10 cellular contexts compared by ENCODE assay signal in the genomic region with DNA sequence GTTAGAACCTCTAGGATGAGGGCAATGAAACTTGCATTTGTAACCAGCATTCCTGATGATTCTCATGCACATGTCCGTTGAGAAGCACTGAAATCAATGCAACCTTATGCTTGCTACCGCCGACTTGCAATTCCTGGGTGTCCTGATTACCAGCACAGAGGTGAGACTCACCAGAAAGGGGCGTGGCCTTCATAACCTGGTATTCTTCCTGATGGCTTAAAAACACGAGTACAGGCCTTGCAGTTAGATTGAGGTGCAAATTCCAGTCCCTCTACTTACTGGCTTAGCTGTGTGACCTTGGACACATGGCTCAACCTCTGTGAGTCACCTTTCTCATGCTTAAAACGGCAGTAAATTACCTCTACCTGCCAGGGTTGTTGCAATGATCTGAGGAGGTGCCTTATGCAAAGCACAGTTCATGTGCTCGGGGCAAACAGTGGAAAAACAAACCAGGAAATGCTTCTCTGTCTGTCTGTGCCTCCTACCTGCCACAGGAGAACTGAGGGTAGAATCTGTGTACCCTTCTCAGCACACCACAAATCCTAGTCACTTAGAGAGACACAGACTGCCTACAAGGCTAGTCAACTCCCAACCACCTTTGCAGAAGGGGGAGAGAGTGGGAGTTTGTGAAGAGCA. TPM values are rescaled to one million over a fixed set of nuclear protein-coding genes. Genes with fewer than 3 reads are reported as not detected.
DNase-seq lines count a peak whose midpoint lies in the region; ATAC-seq, FAIRE-seq and TF ChIP-seq lines count a peak whose summit lies in the region.
"Had no signal": no experiment of that assay in that cellular context is flagged by ENCODE, and none has a peak within 500 bp of the region (broad histone marks: within the 10 kb centered on the region; RNA-seq: fewer than 3 reads in every experiment).

No MANE protein-coding gene starts in this region.

- peaks cover 92% of the 10 kb centered on the region for H3K4me1 Mint-ChIP-seq in activated naive CD4-positive, alpha-beta T cell treated with anti-CD3 and anti-CD28 coated beads, Interleukin-2, amount 10 ng/mL, durations not matched to agents 7 days and 5 days
- H3K4me1 Mint-ChIP-seq in activated CD4-positive, alpha-beta memory T cell treated with anti-CD3 and anti-CD28 coated beads for 36 hours (ENCODE audit: low read depth) = peaks cover 89% of the 10 kb centered on the region

- peak overlapping the region; percentile 27 to 52 for H3K9ac ChIP-seq in kidney (ENCODE audit: low read length in 2 of 2)

- TF ChIP-seq POLR2A in thyroid gland (IDR thresholded peaks at IDR 0.05) = no peak

- no peak for ATAC-seq in activated naive CD4-positive, alpha-beta T cell treated with anti-CD3 and anti-CD28 coated beads, Interleukin-2, amount 50 U/mL, for 72 hours
- no peak for ATAC-seq in HG02678 (IDR thresholded peaks at IDR 0.05; ENCODE audit: unreplicated experiment)

- no peak overlapping the region for H3K4me3 Mint-ChIP-seq in activated naive CD4-positive, alpha-beta T cell treated with anti-CD3 and anti-CD28 coated beads, Interleukin-2, amount 10 ng/mL, durations not matched to agents 7 days and 5 days
- no peak overlapping the region for H3K4me3 Mint-ChIP-seq in activated CD4-positive, alpha-beta memory T cell treated with anti-CD3 and anti-CD28 coated beads for 36 hours

- H3K9me3 Mint-ChIP-seq in activated naive CD4-positive, alpha-beta T cell treated with anti-CD3 and anti-CD28 coated beads, Interleukin-2, amount 10 ng/mL, durations not matched to agents 7 days and 5 days = no peaks in the 10 kb centered on the region
- no peaks in the 10 kb centered on the region for H3K9me3 Mint-ChIP-seq in activated naive CD4-positive, alpha-beta T cell treated with anti-CD3 and anti-CD28 coated beads, Interleukin-2, amount 50 U/mL, for 72 hours
- H3K9me3 Mint-ChIP-seq in activated CD4-positive, alpha-beta memory T cell treated with anti-CD3 and anti-CD28 coated beads for 36 hours = no peaks in the 10 kb centered on the region

- H3K27me3 ChIP-seq in thyroid gland = no peaks in the 10 kb centered on the region

- TF ChIP-seq CTCF in kidney (IDR thresholded peaks at IDR 0.05; ENCODE audit: borderline replicate concordance, extremely low read depth, insufficient read depth) = no peak
- no peak for TF ChIP-seq CTCF in thyroid gland (IDR thresholded peaks at IDR 0.05)

- no peaks in the 10 kb centered on the region for H3K9me3 ChIP-seq in kidney (ENCODE audit: control insufficient read depth in 1 of 2, low read length in 2 of 2)
- no peaks in the 10 kb centered on the region for H3K9me3 ChIP-seq in thyroid gland
- H3K9me3 ChIP-seq: thoracic aorta had no signal

- CTCF ChIA-PET in activated naive CD4-positive, alpha-beta T cell treated with anti-CD3 and anti-CD28 coated beads, Interleukin-2, amount 10 ng/mL, durations not matched to agents 7 days and 5 days (lab: Charles Lee) = no interaction called here
- CTCF ChIA-PET in activated CD4-positive, alpha-beta memory T cell treated with anti-CD3 and anti-CD28 coated beads for 36 hours (lab: Charles Lee) = interaction anchor here (3.1 kb wide), 1 partner anchor 59 kb away, joined by 11 read pairs; no protein-coding TSS in a partner anchor

- FAIRE-seq in kidney (lab: Jason Lieb, UNC) = no peak

- H3K4me3 ChIP-seq in kidney (ENCODE audit: low read length in 2 of 2) (no peak overlapping the region), thyroid gland (replicated peaks in 1 of 3) (no peak overlapping the region)
- H3K4me3 ChIP-seq: thoracic aorta had no signal

- peaks cover 36 to 44% of the 10 kb centered on the region in 2 donors for H3K4me1 ChIP-seq in kidney (ENCODE audit: control insufficient read depth in 1 of 2, insufficient read depth in 1 of 2, low read depth in 1 of 2, low read length in 2 of 2)
- H3K4me1 ChIP-seq in thyroid gland = peaks cover 55 to 82% of the 10 kb centered on the region in 2 donors

- WGBS in thyroid gland, 2 donors = 59 to 71% methylated on average over 7 of the region's 7 CpGs

- no peaks in the 10 kb centered on the region for H3K27me3 Mint-ChIP-seq in activated naive CD4-positive, alpha-beta T cell treated with anti-CD3 and anti-CD28 coated beads, Interleukin-2, amount 10 ng/mL, durations not matched to agents 7 days and 5 days
- H3K27me3 Mint-ChIP-seq in activated CD4-positive, alpha-beta memory T cell treated with anti-CD3 and anti-CD28 coated beads for 36 hours = no peaks in the 10 kb centered on the region

- H3K36me3 ChIP-seq in kidney (ENCODE audit: control insufficient read depth in 1 of 2, insufficient read depth in 2 of 2, low read length in 2 of 2) = no peaks in the 10 kb centered on the region
- no peaks in the 10 kb centered on the region for H3K36me3 ChIP-seq in thyroid gland
- H3K36me3 ChIP-seq: thoracic aorta had no signal

- H3K27ac ChIP-seq in kidney (ENCODE audit: low read depth in 2 of 2, low read length in 2 of 2) (peak overlapping the region; percentile 44 to 83), thyroid gland (peak overlapping the region in 2 of 3 donors; percentile 53 to 60)

- POLR2A ChIA-PET in activated CD4-positive, alpha-beta memory T cell treated with anti-CD3 and anti-CD28 coated beads for 36 hours (lab: Charles Lee) = interaction anchor here (2.1 kb wide), 1 partner anchor 35 kb away, joined by 5 read pairs; no protein-coding TSS in a partner anchor

- H3K36me3 Mint-ChIP-seq in activated naive CD4-positive, alpha-beta T cell treated with anti-CD3 and anti-CD28 coated beads, Interleukin-2, amount 10 ng/mL, durations not matched to agents 7 days and 5 days = peaks cover 18% of the 10 kb centered on the region
- peaks cover 5 to 24% of the 10 kb centered on the region in 2 donors for H3K36me3 Mint-ChIP-seq in activated naive CD4-positive, alpha-beta T cell treated with anti-CD3 and anti-CD28 coated beads, Interleukin-2, amount 50 U/mL, for 72 hours
- peaks cover 29% of the 10 kb centered on the region for H3K36me3 Mint-ChIP-seq in activated CD4-positive, alpha-beta memory T cell treated with anti-CD3 and anti-CD28 coated beads for 36 hours

- H3K27ac Mint-ChIP-seq in activated naive CD4-positive, alpha-beta T cell treated with anti-CD3 and anti-CD28 coated beads, Interleukin-2, amount 10 ng/mL, durations not matched to agents 7 days and 5 days = peak overlapping the region; percentile 86
- H3K27ac Mint-ChIP-seq in activated naive CD4-positive, alpha-beta T cell treated with anti-CD3 and anti-CD28 coated beads, Interleukin-2, amount 50 U/mL, for 72 hours = peak overlapping the region in 1 of 2 donors; percentile 88
- H3K27ac Mint-ChIP-seq in activated CD4-positive, alpha-beta memory T cell treated with anti-CD3 and anti-CD28 coated beads for 36 hours = peak overlapping the region; percentile 76

- intact Hi-C loops in activated CD4-positive, alpha-beta memory T cell treated with anti-CD3 and anti-CD28 coated beads for 36 hours (cut with micrococcal nuclease) = no loop called here
- intact Hi-C loops in kidney (cut with DNase I) = no loop called here
- intact Hi-C loops in thyroid gland (cut with DNase I) = no loop called here

- no peak for DNase-seq in activated naive CD4-positive, alpha-beta T cell treated with anti-CD3 and anti-CD28 coated beads, Interleukin-2, amount 10 ng/mL, durations not matched to agents 7 days and 5 days
- no peak for DNase-seq in activated naive CD4-positive, alpha-beta T cell treated with anti-CD3 and anti-CD28 coated beads, Interleukin-2, amount 50 U/mL, for 72 hours (ENCODE audit: low spot score in 2 of 2)
- DNase-seq in activated CD4-positive, alpha-beta memory T cell treated with anti-CD3 and anti-CD28 coated beads for 36 hours = no peak
- no peak for DNase-seq in kidney
- DNase-seq in thyroid gland = no peak
- no peak for DNase-seq in D341Med (ENCODE audit: low spot score)
- no peak for DNase-seq in activated CD4-positive, CD25-positive, alpha-beta regulatory T cell treated with anti-CD3 and anti-CD28 coated beads, Interleukin-2, amount 50 U/mL, for 72 hours
- DNase-seq: dermis blood vessel endothelial cell had no signal

RNA-seq across cellular contexts. Expression of gene ECE1, which starts 39.1 kb away (rescaled TPM):
- 100 to 1,000 TPM; 111 to 118 TPM for total RNA-seq in activated naive CD4-positive, alpha-beta T cell treated with anti-CD3 and anti-CD28 coated beads, Interleukin-2, amount 50 U/mL, for 72 hours
- 100 to 1,000 TPM; 137 to 144 TPM for total RNA-seq in activated CD4-positive, alpha-beta memory T cell treated with anti-CD3 and anti-CD28 coated beads for 36 hours
- total RNA-seq in kidney = 128 TPM
- 30.8 TPM for polyA plus RNA-seq in kidney (ENCODE audit: insufficient read depth, low read depth, low replicate concordance)
- total RNA-seq in thyroid gland = 100 to 1,000 TPM in 2 of 4 donors, 10 to 100 TPM in 2; 74.5 to 146 (median 97.2) TPM
